8 cellular contexts compared by ENCODE assay signal in the genomic region with DNA sequence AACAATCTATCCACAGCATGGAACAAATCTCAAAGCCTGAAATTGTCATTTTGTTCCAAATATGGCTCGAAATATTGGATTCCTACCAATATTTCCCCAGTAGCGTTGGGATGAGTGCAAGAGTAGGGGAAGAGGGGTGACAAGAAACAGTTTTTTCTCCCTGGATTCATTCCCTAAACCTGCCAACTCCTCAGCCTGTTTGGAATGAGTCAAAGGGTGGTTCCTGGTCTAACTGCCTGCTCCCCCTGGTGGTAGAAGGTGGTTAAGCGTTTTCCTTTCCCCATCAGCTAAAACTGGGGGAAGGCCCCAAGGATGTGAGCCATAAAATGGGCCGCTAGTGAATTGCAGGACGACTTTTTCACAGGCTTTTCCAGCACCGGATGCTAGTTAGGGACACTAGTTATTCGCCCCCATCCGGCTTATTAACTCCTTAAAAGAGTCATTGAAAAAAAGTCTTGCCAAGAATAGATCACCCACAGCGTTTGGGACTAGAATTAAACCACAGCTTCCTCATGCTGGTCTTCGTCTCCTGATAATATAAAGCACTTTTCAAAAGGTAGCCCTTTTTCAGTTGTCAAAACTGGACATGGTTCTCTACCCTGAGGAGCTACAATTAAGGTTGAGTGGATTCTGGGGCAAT.
A peak's percentile ranks its signal among the peaks of the same experiment; 100 is the strongest.
DNase-seq lines count a peak whose midpoint lies in the region; ATAC-seq, FAIRE-seq and TF ChIP-seq lines count a peak whose summit lies in the region.

No MANE protein-coding gene starts in this region.

- H3K4me3 ChIP-seq in breast epithelium (no peak overlapping the region), kidney epithelial cell (ENCODE audit: low read depth, low read length) (no peak overlapping the region)

- H3K27ac ChIP-seq in breast epithelium: no peak overlapping the region

- no peaks in the 10 kb centered on the region for H3K27me3 ChIP-seq in breast epithelium
- H3K27me3 ChIP-seq in kidney epithelial cell (ENCODE audit: control insufficient read depth, insufficient read depth, low read length): no peaks in the 10 kb centered on the region

- no peak for TF ChIP-seq POLR2A in breast epithelium (IDR thresholded peaks at IDR 0.05)

- no peaks in the 10 kb centered on the region for H3K36me3 ChIP-seq in breast epithelium
- no peaks in the 10 kb centered on the region for H3K36me3 ChIP-seq in kidney epithelial cell (ENCODE audit: control insufficient read depth, insufficient read depth, low read length)

- peak; percentile 75 for ATAC-seq in GM21717 (IDR thresholded peaks at IDR 0.05; ENCODE audit: unreplicated experiment)

- no peaks in the 10 kb centered on the region for H3K9me3 ChIP-seq in breast epithelium

- intact Hi-C loops in breast epithelium (cut with DNase I; ENCODE audit: low total_unique reads): loop anchor here (10.0 kb wide), 1 partner anchor 177 kb away; no protein-coding TSS in a partner anchor

- H3K4me1 ChIP-seq in breast epithelium: no peaks in the 10 kb centered on the region

- DNase-seq in D721Med (ENCODE audit: insufficient read length, low spot score) (no peak), NAMALWA (ENCODE audit: low spot score) (peak; percentile 66), UCSD-AML1 (lab: John Stamatoyannopoulos, UW; ENCODE audit: unreplicated experiment) (peak; percentile 58), breast epithelium (ENCODE audit: low spot score in 2 of 2) (peak; percentile 26 to 53), kidney epithelial cell (ENCODE audit: low read depth) (no peak), NCI-H1048 (lab: John Stamatoyannopoulos, UW) (no peak)
- DNase-seq in stimulated activated CD4-positive, alpha-beta T cell treated with anti-CD3 and anti-CD28 coated beads, Interleukin-4, amount 100 ng/mL, for 4 hours: peak; percentile 33 to 47

- FAIRE-seq in D721Med (lab: Jason Lieb, UNC): no peak

- TF ChIP-seq CTCF in D721Med (IDR thresholded peaks at IDR 0.05; ENCODE audit: insufficient read depth, missing control alignments) (peak; percentile 79), breast epithelium (IDR thresholded peaks at IDR 0.05) (peak; percentile 44 to 73 (median 56)), kidney epithelial cell (IDR thresholded peaks at IDR 0.05; ENCODE audit: insufficient read depth, low read length, poor library complexity, severe bottlenecking) (peak; percentile 89)

Comparison
In these comparisons a context has a peak if more than half of its experiments do, and no peak if none do; other contexts are left out.
1. DNase-seq: peak in NAMALWA (single experiment), UCSD-AML1 (single experiment), breast epithelium (2 of 2) and stimulated activated CD4-positive, alpha-beta T cell treated with anti-CD3 and anti-CD28 coated beads, Interleukin-4, amount 100 ng/mL, for 4 hours (2 of 2); none in D721Med (single experiment), kidney epithelial cell (single experiment) and NCI-H1048 (single experiment).
2. Peak in every context shown above with its lines, with median percentiles within 50 percentile points of each other: CTCF ChIP-seq.